ENCODE assay signal across 8 cellular contexts in the genomic region with DNA sequence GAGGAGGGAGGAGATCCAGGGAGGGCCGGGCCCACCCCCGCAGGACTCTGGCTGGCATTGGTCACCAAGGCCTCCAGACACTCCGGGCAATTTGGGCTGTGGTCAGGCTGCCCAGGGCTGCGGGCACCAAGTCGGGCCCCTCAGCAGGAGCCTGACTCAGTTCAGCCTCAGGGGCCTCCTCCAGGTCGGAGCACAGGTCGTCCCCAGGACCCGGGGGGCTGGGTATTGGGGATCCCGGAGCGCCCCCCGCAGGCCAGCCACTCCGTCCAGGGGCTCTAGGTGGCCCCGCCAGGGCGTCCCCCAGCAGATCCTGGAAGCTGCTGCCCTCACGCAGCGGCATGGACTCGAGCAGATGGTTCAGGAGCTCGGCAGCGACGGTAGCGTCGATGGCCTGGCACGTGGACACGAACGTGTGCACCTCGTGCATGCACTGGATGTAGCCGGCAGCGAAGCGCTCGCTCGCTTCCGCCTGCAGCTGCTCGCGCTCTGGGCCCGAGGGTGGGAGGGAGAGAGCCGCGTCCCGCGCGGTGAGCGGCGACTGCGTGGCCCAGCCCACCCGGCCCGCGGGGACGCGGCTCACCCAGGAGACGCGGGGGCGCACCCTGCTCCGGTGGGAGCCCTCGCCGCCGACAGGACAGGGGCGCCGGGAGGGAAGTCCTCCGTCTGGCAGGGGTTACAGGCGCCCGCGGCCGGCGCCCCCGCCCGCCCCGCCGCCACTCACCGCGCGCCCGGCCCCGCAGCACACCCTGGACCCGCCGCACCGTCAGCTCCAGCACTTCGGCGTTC. TPM values are rescaled to one million over a fixed set of nuclear protein-coding genes. Genes with fewer than 3 reads are reported as not detected.
A peak's percentile ranks its signal among the peaks of the same experiment; 100 is the strongest.
DNase-seq lines count a peak whose midpoint lies in the region; ATAC-seq and TF ChIP-seq lines count a peak whose summit lies in the region.

No MANE protein-coding gene starts in this region.

- no peak for TF ChIP-seq POLR2A in adrenal gland (IDR thresholded peaks at IDR 0.05)
- TF ChIP-seq POLR2A in vagina (IDR thresholded peaks at IDR 0.05) = no peak

- peak overlapping the region; percentile 54 for H3K4me3 ChIP-seq in BJ (ENCODE audit: low read depth, low read length)
- H3K4me3 ChIP-seq in adrenal gland = peak overlapping the region in 1 of 4 donors; percentile 81
- peak overlapping the region; percentile 32 to 73 for H3K4me3 ChIP-seq in muscle layer of colon (ENCODE audit: low read depth in 1 of 2, low read length in 2 of 2)
- H3K4me3 ChIP-seq in vagina = peak overlapping the region; percentile 54 to 83

- H3K27ac ChIP-seq in adrenal gland = peak overlapping the region in 1 of 5 donors; percentile 69
- H3K27ac ChIP-seq in muscle layer of colon (ENCODE audit: low read depth, low read length) = no peak overlapping the region
- no peak overlapping the region for H3K27ac ChIP-seq in vagina

- peak; percentile 4 for ATAC-seq in GM19455 (IDR thresholded peaks at IDR 0.05; ENCODE audit: unreplicated experiment)

- no peak overlapping the region for H3K9ac ChIP-seq in muscle layer of colon (ENCODE audit: low read length)

- H3K27me3 ChIP-seq in BJ (ENCODE audit: control insufficient read depth, insufficient read depth, low read length) = peaks cover 16% of the 10 kb centered on the region
- H3K27me3 ChIP-seq in adrenal gland = no peaks in the 10 kb centered on the region
- H3K27me3 ChIP-seq in muscle layer of colon (ENCODE audit: control insufficient read depth in 1 of 2, insufficient read depth in 2 of 2, low read length in 2 of 2) = no peaks in the 10 kb centered on the region
- H3K27me3 ChIP-seq in vagina = no peaks in the 10 kb centered on the region

- H3K4me1 ChIP-seq in adrenal gland (replicated peaks in 1 of 2) (peaks cover 13 to 25% of the 10 kb centered on the region in 2 donors), muscle layer of colon (ENCODE audit: insufficient read depth, low read length) (peaks cover 26% of the 10 kb centered on the region), vagina (peaks cover 14% of the 10 kb centered on the region)

- WGBS in adrenal gland, 4 donors = 19 to 32% (median 26%) methylated on average over 40 to 74 of the region's 77 CpGs; no CpG with 5 or more reads in 1 of the 4 donors

- H3K36me3 ChIP-seq in BJ (ENCODE audit: control insufficient read depth, insufficient read depth, low read length) (no peaks in the 10 kb centered on the region), adrenal gland (replicated peaks in 1 of 2) (no peaks in the 10 kb centered on the region), muscle layer of colon (ENCODE audit: insufficient read depth, low read length) (no peaks in the 10 kb centered on the region), vagina (no peaks in the 10 kb centered on the region)

- no peaks in the 10 kb centered on the region for H3K9me3 ChIP-seq in adrenal gland (replicated peaks in 1 of 3)
- H3K9me3 ChIP-seq in muscle layer of colon (ENCODE audit: low read length) = no peaks in the 10 kb centered on the region
- H3K9me3 ChIP-seq in vagina = no peaks in the 10 kb centered on the region

- no peak for DNase-seq in BJ (ENCODE audit: low read depth)
- DNase-seq in OCI-M1 (lab: John Stamatoyannopoulos, UW) = peak; percentile 47
- peak in 4 of 7 donors; percentile 33 to 42 (median 38) for DNase-seq in adrenal gland
- DNase-seq in vagina (ENCODE audit: extremely low spot score in 2 of 2) = no peak
- no peak for DNase-seq in iPS-NIHi11 (ENCODE audit: low spot score)
- DNase-seq in AG08396 (ENCODE audit: low spot score) = no peak

- TF ChIP-seq CTCF in BJ (IDR thresholded peaks at IDR 0.05; ENCODE audit: insufficient read depth, low read depth, low read length) = no peak
- TF ChIP-seq CTCF in adrenal gland (IDR thresholded peaks at IDR 0.05) = no peak
- TF ChIP-seq CTCF in vagina (IDR thresholded peaks at IDR 0.05) = no peak

- CTCF ChIA-PET in BJ (lab: Yijun Ruan, JAX) = interaction anchor here (1.7 kb wide), 1 partner anchor 25 kb away, joined by 8 read pairs; no protein-coding TSS in a partner anchor

- intact Hi-C loops in adrenal gland (cut with DNase I) = no loop called here
- intact Hi-C loops in vagina (cut with DNase I) = no loop called here

- POLR2A ChIA-PET in BJ (lab: Charles Lee) = no interaction called here

RNA-seq across cellular contexts. Expression of a gene that starts 0.9 kb away (rescaled TPM):
- 0.93 and 1.7 TPM in 2 replicates for polyA plus RNA-seq in BJ (2011; rRNA removed)
- 0.33 TPM in 1 of 2 replicates, not detected in the other for polyA minus RNA-seq in BJ (2011; rRNA and poly(A)+ RNA removed)
- 10 to 100 TPM in 6 of 8 donors, 1 to 10 TPM in 2; 7.5 to 21.6 (median 13.3) TPM for total RNA-seq in adrenal gland
- 1 to 10 TPM; 4.3 to 9.2 (median 7.4) TPM for polyA plus RNA-seq in adrenal gland
- 8.6 TPM for total RNA-seq in vagina

RNA-seq across cellular contexts. Expression of a gene that starts 35.5 kb away (rescaled TPM):
- polyA plus RNA-seq in BJ (2011; rRNA removed) (28.4 and 31.1 TPM in 2 replicates), adrenal gland (100 to 1,000 TPM in 2 of 3 donors, 10 to 100 TPM in 1; 17.8 to 131 (median 110) TPM)
- polyA minus RNA-seq in BJ (2011; rRNA and poly(A)+ RNA removed) = 13.3 and 14.8 TPM in 2 replicates
- total RNA-seq in adrenal gland (10 to 100 TPM; 12.3 to 37.3 (median 26.1) TPM), vagina (62.6 TPM)

RNA-seq across cellular contexts. Expression of a gene that starts 49.5 kb away (rescaled TPM):
- 2.6 and 3.1 TPM in 2 replicates for polyA plus RNA-seq in BJ (2011; rRNA removed)
- polyA minus RNA-seq in BJ (2011; rRNA and poly(A)+ RNA removed) = 6.2 and 7.5 TPM in 2 replicates
- 10 to 100 TPM in 1 of 8 donors, 1 to 10 TPM in 7; 2.5 to 11.4 (median 5.5) TPM for total RNA-seq in adrenal gland
- polyA plus RNA-seq in adrenal gland = 1 to 10 TPM; 1.3 to 7.1 (median 4.7) TPM
- 21.1 TPM for total RNA-seq in vagina

Comparison
In these comparisons a context has a peak if more than half of its experiments do, and no peak if none do; other contexts are left out.
1. DNase-seq: peak in OCI-M1 (single experiment) and adrenal gland (4 of 7); none in BJ (single experiment), vagina (0 of 2), iPS-NIHi11 (single experiment) and AG08396 (single experiment).